ENCODE assay signal across 1 cellular context in genomic region chr6:26286168-26286854, GRCh38.
TF ChIP-seq lines count a peak whose summit lies in the region.

No MANE protein-coding gene starts in this region.

TF ChIP-seq in K562, 482 proteins besides CTCF, POLR2A, EP300 and RAD21 (continued from another document and continues in another):
- TF ChIP-seq CHAMP1 (IDR thresholded peaks at IDR 0.05): peak; percentile 69; the same call in 1 of the 2 replicates
- no peak for TF ChIP-seq MAX (CRISPR knock-in tag; IDR thresholded peaks at IDR 0.05)
- 0 out of 2 replicates have a peak, but pooled peaks have one; percentile 43 for TF ChIP-seq ZNF41 (CRISPR knock-in tag; conservative IDR thresholded peaks at IDR 0.05)
- 0 out of 4 replicates have a peak, but pooled peaks of 1 of the 2 experiments have one; percentile 82 for TF ChIP-seq BCLAF1 (IDR thresholded peaks at IDR 0.05; ENCODE audit: borderline replicate concordance in 1 of 2, control insufficient read depth in 1 of 2, low read depth in 2 of 2, low read length in 1 of 2)
- TF ChIP-seq ZBTB26 (CRISPR knock-in tag; IDR thresholded peaks at IDR 0.05): peak; percentile 42; the same call in 1 of the 2 replicates
- TF ChIP-seq LEF1 (IDR thresholded peaks at IDR 0.05): peak; percentile 44; the same call in 1 of the 2 replicates
- TF ChIP-seq IFI16 (CRISPR knock-in tag; IDR thresholded peaks at IDR 0.05): no peak
- TF ChIP-seq PREB (CRISPR knock-in tag; IDR thresholded peaks at IDR 0.05): no peak
- peak; percentile 85 for TF ChIP-seq GTF3C2 (IDR thresholded peaks at IDR 0.05; ENCODE audit: borderline replicate concordance, extremely low read depth, insufficient read length)
- TF ChIP-seq HNRNPUL1 (IDR thresholded peaks at IDR 0.05; ENCODE audit: low read length): peak; percentile 82; the same call in 1 of the 2 replicates
- TF ChIP-seq HOXB6 (CRISPR knock-in tag; IDR thresholded peaks at IDR 0.05; ENCODE audit: borderline replicate concordance): 0 out of 2 replicates have a peak, but pooled peaks have one; percentile 25
- TF ChIP-seq FOXP1 (CRISPR knock-in tag; IDR thresholded peaks at IDR 0.05): no peak
- peak; percentile 54 for TF ChIP-seq E2F8 (IDR thresholded peaks at IDR 0.05; ENCODE audit: low read depth, partially characterized antibody)
- no peak for TF ChIP-seq FOXA1 (IDR thresholded peaks at IDR 0.05; ENCODE audit: borderline replicate concordance)
- peak; percentile 72; the same call in 1 of the 2 replicates for TF ChIP-seq SMAD3 (CRISPR knock-in tag; conservative IDR thresholded peaks at IDR 0.05)
- no peak for TF ChIP-seq ZNF75A (CRISPR knock-in tag; IDR thresholded peaks at IDR 0.05)
- TF ChIP-seq TOE1 (IDR thresholded peaks at IDR 0.05; ENCODE audit: borderline replicate concordance): peak; percentile 15; the same call in 1 of the 2 replicates
- TF ChIP-seq TOE1 (CRISPR knock-in tag; IDR thresholded peaks at IDR 0.05; ENCODE audit: borderline replicate concordance, low read depth): no peak
- peak; percentile 87 for TF ChIP-seq CXXC5 (CRISPR knock-in tag; IDR thresholded peaks at IDR 0.05)
- TF ChIP-seq MGA (IDR thresholded peaks at IDR 0.05): no peak
- no peak for TF ChIP-seq MTA2 (IDR thresholded peaks at IDR 0.05; ENCODE audit: low read depth)
- peak; percentile 59 for TF ChIP-seq CHD1 (IDR thresholded peaks at IDR 0.05; ENCODE audit: low read length)
- 0 out of 2 replicates have a peak, but pooled peaks have one; percentile 55 for TF ChIP-seq ELF2 (CRISPR knock-in tag; IDR thresholded peaks at IDR 0.05)
- TF ChIP-seq BRF1 (IDR thresholded peaks at IDR 0.05; ENCODE audit: borderline replicate concordance, extremely low read depth, insufficient read length): peak; percentile 66
- TF ChIP-seq ZNF124 (CRISPR knock-in tag; IDR thresholded peaks at IDR 0.05): no peak
- no peak for TF ChIP-seq ZNF140 (CRISPR knock-in tag; IDR thresholded peaks at IDR 0.05)
